Comparison of ENCODE assay signal across 19 cellular contexts in genomic region chr6:4613381-4613780, GRCh38.
"Had no signal": no experiment of that assay in that cellular context is flagged by ENCODE, and none has a peak within 500 bp of the region (broad histone marks: within the 10 kb centered on the region; RNA-seq: fewer than 3 reads in every experiment).

No MANE protein-coding gene starts in this region.

- H3K9me3 Mint-ChIP-seq: activated CD4-positive, alpha-beta memory T cell treated with anti-CD3 and anti-CD28 coated beads, Interleukin-2, amount 10 ng/mL, durations not matched to agents 7 days and 5 days; activated naive CD8-positive, alpha-beta T cell treated with anti-CD3 and anti-CD28 coated beads for 36 hours; activated T-helper 17 cell treated with anti-CD3 and anti-CD28 coated beads, Interleukin-2, amount 50 U/mL, for 72 hours; stimulated activated naive CD8-positive, alpha-beta T cell treated with anti-CD3 and anti-CD28 coated beads, Interleukin-15, amount 100 ng/mL, for 72 hours; T-helper 2 cell treated with Interferon-gamma antibody and Interleukin-4, amounts not matched to agents 5 μg/mL and 100 μg/mL, for 36 hours had no signal

- H3K36me3 Mint-ChIP-seq: activated CD8-positive, alpha-beta memory T cell treated with anti-CD3 and anti-CD28 coated beads, Interleukin-2, amount 10 ng/mL, durations not matched to agents 7 days and 5 days; activated naive CD8-positive, alpha-beta T cell treated with anti-CD3 and anti-CD28 coated beads for 36 hours had no signal

- H3K27ac ChIP-seq: thoracic aorta, upper lobe of right lung had no signal

- H3K36me3 ChIP-seq: heart right ventricle, thoracic aorta, upper lobe of right lung had no signal

- H3K4me1 ChIP-seq: upper lobe of right lung had no signal

- H3K9me3 ChIP-seq: heart right ventricle, thoracic aorta, upper lobe of right lung had no signal

- H3K4me3 ChIP-seq: heart right ventricle, thoracic aorta, upper lobe of right lung had no signal

- H3K4me3 Mint-ChIP-seq: activated B cell treated with CpG ODN at 0.5 μM for 24 hours; activated CD4-positive, alpha-beta memory T cell treated with anti-CD3 and anti-CD28 coated beads, Interleukin-2, amount 10 ng/mL, durations not matched to agents 7 days and 5 days; activated CD8-positive, alpha-beta memory T cell treated with anti-CD3 and anti-CD28 coated beads, Interleukin-2, amount 10 ng/mL, durations not matched to agents 7 days and 5 days; activated naive CD8-positive, alpha-beta T cell treated with anti-CD3 and anti-CD28 coated beads for 36 hours; activated T-helper 17 cell treated with anti-CD3 and anti-CD28 coated beads, Interleukin-2, amount 50 U/mL, for 72 hours; stimulated activated naive CD8-positive, alpha-beta T cell treated with anti-CD3 and anti-CD28 coated beads, Interleukin-15, amount 100 ng/mL, for 72 hours; T-helper 2 cell treated with Interferon-gamma antibody and Interleukin-4, amounts not matched to agents 5 μg/mL and 100 μg/mL, for 36 hours had no signal

- DNase-seq: activated B cell treated with CpG ODN at 0.5 μM for 24 hours; activated CD4-positive, alpha-beta memory T cell treated with anti-CD3 and anti-CD28 coated beads, Interleukin-2, amount 10 ng/mL, durations not matched to agents 7 days and 5 days; activated CD4-positive, alpha-beta T cell treated with anti-CD3 and anti-CD28 coated beads for 48 hours; activated CD8-positive, alpha-beta memory T cell treated with anti-CD3 and anti-CD28 coated beads, Interleukin-2, amount 10 ng/mL, durations not matched to agents 7 days and 5 days; activated naive CD4-positive, alpha-beta T cell; activated naive CD8-positive, alpha-beta T cell treated with anti-CD3 and anti-CD28 coated beads for 36 hours; activated T-cell treated with anti-CD3 and anti-CD28 coated beads, Interleukin-2, amount 50 U/mL, for 1 hour; amniotic stem cell; effector CD4-positive, alpha-beta T cell; mesendoderm; posterior cingulate gyrus; retina; stimulated activated CD4-positive, alpha-beta T cell treated with anti-CD3 and anti-CD28 coated beads, Interleukin-2, amount 100 ng/mL, for 48 hours; stimulated activated naive CD8-positive, alpha-beta T cell treated with anti-CD3 and anti-CD28 coated beads, Interleukin-15, amount 100 ng/mL, for 72 hours; upper lobe of right lung had no signal

- H3K27ac Mint-ChIP-seq: activated B cell treated with CpG ODN at 0.5 μM for 24 hours; activated CD4-positive, alpha-beta memory T cell treated with anti-CD3 and anti-CD28 coated beads, Interleukin-2, amount 10 ng/mL, durations not matched to agents 7 days and 5 days; activated CD8-positive, alpha-beta memory T cell treated with anti-CD3 and anti-CD28 coated beads, Interleukin-2, amount 10 ng/mL, durations not matched to agents 7 days and 5 days; activated naive CD8-positive, alpha-beta T cell treated with anti-CD3 and anti-CD28 coated beads for 36 hours; activated T-helper 17 cell treated with anti-CD3 and anti-CD28 coated beads, Interleukin-2, amount 50 U/mL, for 72 hours; stimulated activated naive CD8-positive, alpha-beta T cell treated with anti-CD3 and anti-CD28 coated beads, Interleukin-15, amount 100 ng/mL, for 72 hours; T-helper 2 cell treated with Interferon-gamma antibody and Interleukin-4, amounts not matched to agents 5 μg/mL and 100 μg/mL, for 36 hours had no signal

- H3K27me3 ChIP-seq: heart right ventricle, upper lobe of right lung had no signal

- H3K4me1 Mint-ChIP-seq: activated CD4-positive, alpha-beta memory T cell treated with anti-CD3 and anti-CD28 coated beads, Interleukin-2, amount 10 ng/mL, durations not matched to agents 7 days and 5 days; activated T-helper 17 cell treated with anti-CD3 and anti-CD28 coated beads, Interleukin-2, amount 50 U/mL, for 72 hours had no signal

- ATAC-seq: activated CD8-positive, alpha-beta memory T cell treated with anti-CD3 and anti-CD28 coated beads, Interleukin-2, amount 10 ng/mL, durations not matched to agents 7 days and 5 days; activated T-helper 17 cell treated with anti-CD3 and anti-CD28 coated beads, Interleukin-2, amount 50 U/mL, for 72 hours; stimulated activated naive CD8-positive, alpha-beta T cell treated with anti-CD3 and anti-CD28 coated beads, Interleukin-15, amount 100 ng/mL, for 72 hours; upper lobe of right lung had no signal
